Comparison of ENCODE assay signal across 8 cellular contexts in the genomic region with DNA sequence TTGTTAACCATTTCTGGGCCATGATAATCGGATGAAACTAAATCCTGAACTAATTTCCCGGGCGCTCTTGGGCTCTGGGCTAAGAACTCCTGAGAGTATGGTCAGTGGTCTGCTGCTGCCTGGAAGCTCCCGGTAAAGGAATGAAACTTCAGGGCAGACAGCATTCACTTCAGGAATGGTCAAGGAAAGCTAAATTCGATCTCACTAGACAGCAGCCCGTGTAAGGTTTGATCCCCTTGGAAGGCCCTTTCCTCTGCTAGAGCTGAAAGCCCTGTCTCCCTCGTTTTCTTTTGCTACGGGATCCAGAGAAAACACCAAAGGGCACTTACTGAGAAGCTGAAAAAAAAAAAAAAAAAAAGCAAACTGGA. TPM values are rescaled to one million over a fixed set of nuclear protein-coding genes. Genes with fewer than 3 reads are reported as not detected.
DNase-seq lines count a peak whose midpoint lies in the region; ATAC-seq, FAIRE-seq and TF ChIP-seq lines count a peak whose summit lies in the region.

No MANE protein-coding gene starts in this region.

- H3K9ac ChIP-seq in GM12878 (ENCODE audit: control insufficient read depth, insufficient read depth, low read length): peak overlapping the region; percentile 81

- 33% methylated on average over 6 of the region's 8 CpGs for WGBS in GM12878 (ENCODE audit: insufficient coverage, insufficient replicate concordance, low lambda C conversion rate, missing lambda C conversion rate)
- 22 to 28% methylated on average over 8 of the region's 8 CpGs for WGBS in lower leg skin, 2 donors
- 21 to 24% methylated on average over 8 of the region's 8 CpGs for WGBS in tibial nerve, 2 donors

- CTCF ChIA-PET in activated naive CD4-positive, alpha-beta T cell treated with anti-CD3 and anti-CD28 coated beads for 36 hours (lab: Charles Lee): interaction anchor here (0.7 to 2.2 kb wide), 3 partner anchors 9 to 311 kb away, joined by 3 to 7 read pairs (median 6); no protein-coding TSS in a partner anchor
- CTCF ChIA-PET in GM12878 (lab: Yijun Ruan, JAX): interaction anchor here (1.2 to 2.6 kb wide), 9 partner anchors 8 to 461 kb away, joined by 4 to 14 read pairs (median 7); a partner anchor contains a TSS

- H3K4me3 Mint-ChIP-seq in activated naive CD4-positive, alpha-beta T cell treated with anti-CD3 and anti-CD28 coated beads for 36 hours: peak overlapping the region; percentile 93

- H4K20me1 ChIP-seq in GM12878 (ENCODE audit: control insufficient read depth, insufficient read depth): no peaks in the 10 kb centered on the region

- H3K4me1 ChIP-seq in GM12878 (ENCODE audit: control insufficient read depth, insufficient read depth, low read length): peaks cover 27% of the 10 kb centered on the region
- H3K4me1 ChIP-seq in tibial nerve: peaks cover 0 to 39% (median 8%) of the 10 kb centered on the region in 4 donors

- H3K9me3 ChIP-seq in GM12878 (replicated peaks; ENCODE audit: control insufficient read depth, insufficient read depth, low read length) (no peaks in the 10 kb centered on the region), tibial nerve (no peaks in the 10 kb centered on the region)

- ATAC-seq in GM12878: no peak

- H3K27me3 Mint-ChIP-seq in activated naive CD4-positive, alpha-beta T cell treated with anti-CD3 and anti-CD28 coated beads for 36 hours (ENCODE audit: low read depth): no peaks in the 10 kb centered on the region

- DNase-seq in activated naive CD4-positive, alpha-beta T cell treated with anti-CD3 and anti-CD28 coated beads for 36 hours: no peak
- DNase-seq in activated naive CD4-positive, alpha-beta T cell treated with Interleukin-2 at 50 U/mL for 16 hours: no peak
- DNase-seq in GM12878 (ENCODE audit: low read depth, low spot score): no peak
- no peak for DNase-seq in lower leg skin (ENCODE audit: low spot score in 2 of 2)
- no peak for DNase-seq in tibial nerve (ENCODE audit: low spot score in 2 of 2)
- no peak for DNase-seq in NCI-H1048 (lab: John Stamatoyannopoulos, UW)
- no peak for DNase-seq in activated CD8-positive, alpha-beta memory T cell treated with anti-CD3 and anti-CD28 coated beads, Interleukin-2, amount 50 U/mL, for 48 hours
- DNase-seq in stimulated activated CD4-positive, alpha-beta T cell treated with anti-CD3 and anti-CD28 coated beads, Interleukin-2, amount 100 ng/mL, for 24 hours: no peak

- H3K36me3 ChIP-seq in GM12878 (ENCODE audit: control insufficient read depth in 2 of 2, insufficient read depth in 2 of 2, low read length in 1 of 2) (peaks cover 0 to 4% of the 10 kb centered on the region in 2 experiments; a peak in 2 of 4 replicates), tibial nerve (peaks cover 0 to 21% (median 5%) of the 10 kb centered on the region in 3 donors)

- peaks cover 17% of the 10 kb centered on the region for H3K79me2 ChIP-seq in GM12878 (ENCODE audit: control insufficient read depth, insufficient read depth, low read length)

- no peaks in the 10 kb centered on the region for H3K9me3 Mint-ChIP-seq in activated naive CD4-positive, alpha-beta T cell treated with anti-CD3 and anti-CD28 coated beads for 36 hours

- intact Hi-C loops in activated naive CD4-positive, alpha-beta T cell treated with anti-CD3 and anti-CD28 coated beads for 36 hours (cut with micrococcal nuclease): loop anchor here (1.0 to 2.0 kb wide), 10 partner anchors 26 to 560 kb away; a partner anchor contains a TSS
- intact Hi-C loops in GM12878 (cut with micrococcal nuclease; ENCODE audit: unreplicated experiment) (loop anchor here (1.0 kb wide), 1 partner anchor 51 kb away; no protein-coding TSS in a partner anchor), lower leg skin (cut with DNase I; ENCODE audit: low total_unique reads) (no loop called here)

- TF ChIP-seq RAD21 in GM12878 (IDR thresholded peaks at IDR 0.05; ENCODE audit: insufficient read depth, low read depth, low read length): no peak

- SMC1A ChIA-PET in GM12878 (lab: Charles Lee; ENCODE audit: uncharacterized antibody, unreplicated experiment): interaction anchor here (0.7 to 2.8 kb wide), 8 partner anchors 9 to 318 kb away, joined by 3 to 12 read pairs (median 5); a partner anchor contains a TSS

- RAD21 ChIA-PET in GM12878 (lab: Charles Lee; ENCODE audit: unreplicated experiment): interaction anchor here (0.6 to 3.0 kb wide), 7 partner anchors 8 to 287 kb away, joined by 3 to 13 read pairs (median 6); a partner anchor contains a TSS

- peak overlapping the region; percentile 79 for H3K4me2 ChIP-seq in GM12878 (ENCODE audit: control insufficient read depth, insufficient read depth)

- TF ChIP-seq CTCF in GM12878 (IDR thresholded peaks at IDR 0.05 in 2 of 3, conservative IDR thresholded peaks at IDR 0.05 in 1 of 3; ENCODE audit: control insufficient read depth in 2 of 3, extremely low read depth in 1 of 3, insufficient read depth in 1 of 3, low read depth in 3 of 3, low read length in 3 of 3): no peak
- no peak for TF ChIP-seq CTCF in lower leg skin (IDR thresholded peaks at IDR 0.05)
- no peak for TF ChIP-seq CTCF in tibial nerve (IDR thresholded peaks at IDR 0.05)

- H3K4me1 Mint-ChIP-seq in activated naive CD4-positive, alpha-beta T cell treated with anti-CD3 and anti-CD28 coated beads for 36 hours (ENCODE audit: low read depth): peaks cover 53% of the 10 kb centered on the region

- BruUV-seq in GM12878 (replicated peaks; lab: Mats Ljungman, UMichigan): no TSS peak

- H3K27ac ChIP-seq in GM12878 (ENCODE audit: control insufficient read depth, insufficient read depth) (peak overlapping the region; percentile 89), tibial nerve (peak overlapping the region; percentile 82 to 94 (median 89))

- in situ Hi-C loops in GM12878 (cut with MboI): no loop called here

- FAIRE-seq in GM12878 (lab: Jason Lieb, UNC): no peak

- no peak for TF ChIP-seq POLR2A in GM12878 (IDR thresholded peaks at IDR 0.05; ENCODE audit: low read depth, low read length)
- no peak for TF ChIP-seq POLR2A in lower leg skin (IDR thresholded peaks at IDR 0.05)
- no peak for TF ChIP-seq POLR2A in tibial nerve (IDR thresholded peaks at IDR 0.05)

- H3K36me3 Mint-ChIP-seq in activated naive CD4-positive, alpha-beta T cell treated with anti-CD3 and anti-CD28 coated beads for 36 hours (ENCODE audit: low read depth): peaks cover 5% of the 10 kb centered on the region

- H3K27me3 ChIP-seq in GM12878 (replicated peaks in 1 of 2; ENCODE audit: control insufficient read depth in 2 of 2, insufficient read depth in 2 of 2, low read length in 1 of 2): no peaks in the 10 kb centered on the region
- no peaks in the 10 kb centered on the region for H3K27me3 ChIP-seq in tibial nerve

- peak overlapping the region; percentile 96 for H3K27ac Mint-ChIP-seq in activated naive CD4-positive, alpha-beta T cell treated with anti-CD3 and anti-CD28 coated beads for 36 hours

- peak overlapping the region; percentile 99; the same call in 1 of the 2 replicates for H2AFZ ChIP-seq in GM12878 (ENCODE audit: control insufficient read depth, low read depth, low read length)

- H3K4me3 ChIP-seq in GM12878 (peak overlapping the region; percentile 86), lower leg skin (ENCODE audit: low read depth, poor library complexity, severe bottlenecking) (peak overlapping the region; percentile 61), tibial nerve (peak overlapping the region; percentile 77 to 94 (median 88))

- TF ChIP-seq EP300 in GM12878 (IDR thresholded peaks at IDR 0.05; ENCODE audit: borderline replicate concordance in 1 of 2, control insufficient read depth in 1 of 2, low read depth in 2 of 2, low read length in 2 of 2) (no peak), tibial nerve (IDR thresholded peaks at IDR 0.05) (no peak)

- POLR2A ChIA-PET in GM12878 (lab: Charles Lee): interaction anchor here (0.7 to 2.2 kb wide), 9 partner anchors 27 to 192 kb away, joined by 3 to 10 read pairs (median 5); a partner anchor contains a TSS

RNA-seq across cellular contexts. Expression of a gene that starts 0.7 kb away (rescaled TPM):
- 10 to 100 TPM; 36.7 to 47.9 TPM for total RNA-seq in activated naive CD4-positive, alpha-beta T cell treated with anti-CD3 and anti-CD28 coated beads for 36 hours
- total RNA-seq in GM12878 (2013; cell fraction: nucleolus; rRNA removed): 40.2 and 42.5 TPM in 2 replicates
- 28.8 and 38.5 TPM in 2 replicates for total RNA-seq in GM12878 (2014; rRNA removed)
- total RNA-seq in GM12878 (2014; rRNA removed; fragmentation: Illumina TruSeq; extraction: Trizol): 22.8 and 23.7 TPM in 2 replicates
- 28.7 and 29.3 TPM in 2 replicates for total RNA-seq in GM12878 (2021)
- polyA plus RNA-seq in GM12878 (2011; ENCODE audit: low read depth): 24.7 TPM
- 45.5 and 48.0 TPM in 2 replicates for polyA plus RNA-seq in GM12878 (2011; rRNA removed)
- 39.1 and 42.8 TPM in 2 replicates for polyA plus RNA-seq in GM12878 (2011; cell fraction: cytosol; rRNA removed)
- 15.0 and 16.0 TPM in 2 replicates for polyA plus RNA-seq in GM12878 (2011; cell fraction: nucleus; rRNA removed)
- 24.1 and 25.9 TPM in 2 replicates for polyA plus RNA-seq in GM12878 (2012)
- polyA plus RNA-seq in GM12878 (2014; fragmentation: Illumina TruSeq; extraction: Trizol): 28.1 and 29.2 TPM in 2 replicates
- 10 to 100 TPM; 28.3 to 30.3 TPM for polyA plus RNA-seq in GM12878 (2014; fragmentation: Nextera tagmentation; extraction: Ambion mirVana)
- polyA plus RNA-seq in GM12878 (2014; rRNA removed): 21.2 and 25.1 TPM in 2 replicates
- 10 to 100 TPM; 30.2 to 32.4 TPM for polyA plus RNA-seq in GM12878 (2016; fragmentation: Nextera tagmentation; extraction: Ambion mirVana)
- 31.9 and 38.9 TPM in 2 replicates for polyA minus RNA-seq in GM12878 (2011; rRNA and poly(A)+ RNA removed)
- polyA minus RNA-seq in GM12878 (2011; cell fraction: cytosol; rRNA and poly(A)+ RNA removed): 16.3 and 22.4 TPM in 2 replicates
- polyA minus RNA-seq in GM12878 (2011; cell fraction: nucleus; rRNA and poly(A)+ RNA removed): 14.0 and 21.0 TPM in 2 replicates
- total RNA-seq in lower leg skin: 10 to 100 TPM; 26.5 to 31.0 (median 27.9) TPM
- 10 to 100 TPM; 25.1 to 40.2 (median 28.2) TPM for total RNA-seq in tibial nerve

RNA-seq across cellular contexts. Expression of a gene that starts 26.8 kb away (rescaled TPM):
- total RNA-seq in activated naive CD4-positive, alpha-beta T cell treated with anti-CD3 and anti-CD28 coated beads for 36 hours: under 1 TPM in 1 of 2 experiments, not detected in 1; 0.14 TPM
- not detected in 2 replicates for total RNA-seq in GM12878 (2013; cell fraction: nucleolus; rRNA removed)
- total RNA-seq in GM12878 (2014; rRNA removed) (not detected in 2 replicates), GM12878 (2014; rRNA removed; fragmentation: Illumina TruSeq; extraction: Trizol) (not detected in 2 replicates), GM12878 (2021) (not detected in 2 replicates), lower leg skin (under 1 TPM in 3 of 4 donors, not detected in 1; 0.13 to 0.36 (median 0.22) TPM), tibial nerve (1 to 10 TPM; 2.1 to 4.3 (median 2.9) TPM)
- polyA plus RNA-seq in GM12878 (2011; ENCODE audit: low read depth): not detected
- polyA plus RNA-seq in GM12878 (2011; rRNA removed) (not detected in 2 replicates), GM12878 (2014; fragmentation: Illumina TruSeq; extraction: Trizol) (not detected in 2 replicates), GM12878 (2014; fragmentation: Nextera tagmentation; extraction: Ambion mirVana) (not detected), GM12878 (2014; rRNA removed) (not detected in 2 replicates), GM12878 (2016; fragmentation: Nextera tagmentation; extraction: Ambion mirVana) (not detected)
- 0.01 TPM in 1 of 2 replicates, not detected in the other for polyA plus RNA-seq in GM12878 (2011; cell fraction: cytosol; rRNA removed)
- not detected in 2 replicates for polyA plus RNA-seq in GM12878 (2011; cell fraction: nucleus; rRNA removed)
- polyA plus RNA-seq in GM12878 (2012): not detected in 2 replicates
- not detected in 2 replicates for polyA minus RNA-seq in GM12878 (2011; rRNA and poly(A)+ RNA removed)
- not detected in 2 replicates for polyA minus RNA-seq in GM12878 (2011; cell fraction: cytosol; rRNA and poly(A)+ RNA removed)
- polyA minus RNA-seq in GM12878 (2011; cell fraction: nucleus; rRNA and poly(A)+ RNA removed): not detected in 2 replicates

RNA-seq across cellular contexts. Expression of a gene that starts 37.5 kb away (rescaled TPM):
- total RNA-seq in activated naive CD4-positive, alpha-beta T cell treated with anti-CD3 and anti-CD28 coated beads for 36 hours: 10 to 100 TPM; 68.2 to 71.9 TPM
- 107 and 125 TPM in 2 replicates for total RNA-seq in GM12878 (2013; cell fraction: nucleolus; rRNA removed)
- total RNA-seq in GM12878 (2014; rRNA removed) (59.6 and 62.8 TPM in 2 replicates), GM12878 (2014; rRNA removed; fragmentation: Illumina TruSeq; extraction: Trizol) (55.4 and 56.6 TPM in 2 replicates), GM12878 (2021) (77.5 and 80.0 TPM in 2 replicates), lower leg skin (10 to 100 TPM; 15.1 to 28.1 (median 26.0) TPM), tibial nerve (10 to 100 TPM; 37.5 to 51.1 (median 47.4) TPM)
- 56.2 TPM for polyA plus RNA-seq in GM12878 (2011; ENCODE audit: low read depth)
- polyA plus RNA-seq in GM12878 (2011; rRNA removed) (52.7 and 65.0 TPM in 2 replicates), GM12878 (2014; fragmentation: Illumina TruSeq; extraction: Trizol) (54.1 and 57.9 TPM in 2 replicates), GM12878 (2014; fragmentation: Nextera tagmentation; extraction: Ambion mirVana) (10 to 100 TPM; 27.6 to 39.0 TPM), GM12878 (2014; rRNA removed) (55.3 and 58.6 TPM in 2 replicates), GM12878 (2016; fragmentation: Nextera tagmentation; extraction: Ambion mirVana) (10 to 100 TPM; 54.5 to 56.2 TPM)
- polyA plus RNA-seq in GM12878 (2011; cell fraction: cytosol; rRNA removed): 53.4 and 56.3 TPM in 2 replicates
- polyA plus RNA-seq in GM12878 (2011; cell fraction: nucleus; rRNA removed): 137 and 152 TPM in 2 replicates
- 58.5 and 59.1 TPM in 2 replicates for polyA plus RNA-seq in GM12878 (2012)
- 74.3 and 86.8 TPM in 2 replicates for polyA minus RNA-seq in GM12878 (2011; rRNA and poly(A)+ RNA removed)
- 20.0 and 20.2 TPM in 2 replicates for polyA minus RNA-seq in GM12878 (2011; cell fraction: cytosol; rRNA and poly(A)+ RNA removed)
- polyA minus RNA-seq in GM12878 (2011; cell fraction: nucleus; rRNA and poly(A)+ RNA removed): 44.1 and 51.7 TPM in 2 replicates

RNA-seq across cellular contexts. Expression of a gene that starts 46.5 kb away (rescaled TPM):
- not detected for total RNA-seq in activated naive CD4-positive, alpha-beta T cell treated with anti-CD3 and anti-CD28 coated beads for 36 hours
- not detected in 2 replicates for total RNA-seq in GM12878 (2013; cell fraction: nucleolus; rRNA removed)
- not detected in 2 replicates for total RNA-seq in GM12878 (2014; rRNA removed)
- not detected in 2 replicates for total RNA-seq in GM12878 (2014; rRNA removed; fragmentation: Illumina TruSeq; extraction: Trizol)
- total RNA-seq in GM12878 (2021): not detected in 2 replicates
- polyA plus RNA-seq in GM12878 (2011; ENCODE audit: low read depth): not detected
- polyA plus RNA-seq in GM12878 (2011; rRNA removed): not detected in 2 replicates
- polyA plus RNA-seq in GM12878 (2011; cell fraction: cytosol; rRNA removed): not detected in 2 replicates
- polyA plus RNA-seq in GM12878 (2011; cell fraction: nucleus; rRNA removed): not detected in 2 replicates
- polyA plus RNA-seq in GM12878 (2012): 0.14 TPM in 1 of 2 replicates, not detected in the other
- not detected in 2 replicates for polyA plus RNA-seq in GM12878 (2014; fragmentation: Illumina TruSeq; extraction: Trizol)
- polyA plus RNA-seq in GM12878 (2014; fragmentation: Nextera tagmentation; extraction: Ambion mirVana): under 1 TPM in 1 of 2 experiments, not detected in 1; 0.04 TPM
- polyA plus RNA-seq in GM12878 (2014; rRNA removed): not detected in 2 replicates
- under 1 TPM in 1 of 2 experiments, not detected in 1; 0.12 TPM for polyA plus RNA-seq in GM12878 (2016; fragmentation: Nextera tagmentation; extraction: Ambion mirVana)
- polyA minus RNA-seq in GM12878 (2011; rRNA and poly(A)+ RNA removed): not detected in 2 replicates
- not detected in 2 replicates for polyA minus RNA-seq in GM12878 (2011; cell fraction: cytosol; rRNA and poly(A)+ RNA removed)
- polyA minus RNA-seq in GM12878 (2011; cell fraction: nucleus; rRNA and poly(A)+ RNA removed): not detected in 2 replicates
- not detected for total RNA-seq in lower leg skin
- total RNA-seq in tibial nerve: not detected

RNA-seq across cellular contexts. Expression of a gene that starts 50.8 kb away (rescaled TPM):
- total RNA-seq in activated naive CD4-positive, alpha-beta T cell treated with anti-CD3 and anti-CD28 coated beads for 36 hours: 10 to 100 TPM; 41.4 to 47.8 TPM
- 79.4 and 95.8 TPM in 2 replicates for total RNA-seq in GM12878 (2013; cell fraction: nucleolus; rRNA removed)
- total RNA-seq in GM12878 (2014; rRNA removed) (30.0 and 35.9 TPM in 2 replicates), GM12878 (2014; rRNA removed; fragmentation: Illumina TruSeq; extraction: Trizol) (36.1 and 41.1 TPM in 2 replicates), GM12878 (2021) (28.2 and 29.4 TPM in 2 replicates), lower leg skin (10 to 100 TPM; 14.3 to 19.4 (median 17.3) TPM), tibial nerve (10 to 100 TPM; 14.7 to 40.0 (median 21.1) TPM)
- polyA plus RNA-seq in GM12878 (2011; ENCODE audit: low read depth): 5.3 TPM
- polyA plus RNA-seq in GM12878 (2011; rRNA removed) (52.4 and 54.4 TPM in 2 replicates), GM12878 (2014; fragmentation: Illumina TruSeq; extraction: Trizol) (34.8 and 39.8 TPM in 2 replicates), GM12878 (2014; fragmentation: Nextera tagmentation; extraction: Ambion mirVana) (10 to 100 TPM in 1 of 2 experiments, 1 to 10 TPM in 1; 8.1 to 12.5 TPM), GM12878 (2014; rRNA removed) (17.3 and 21.2 TPM in 2 replicates), GM12878 (2016; fragmentation: Nextera tagmentation; extraction: Ambion mirVana) (10 to 100 TPM; 21.4 to 23.9 TPM)
- 20.8 and 25.5 TPM in 2 replicates for polyA plus RNA-seq in GM12878 (2011; cell fraction: cytosol; rRNA removed)
- polyA plus RNA-seq in GM12878 (2011; cell fraction: nucleus; rRNA removed): 17.9 and 23.1 TPM in 2 replicates
- polyA plus RNA-seq in GM12878 (2012): 9.5 and 9.9 TPM in 2 replicates
- 48.7 and 65.6 TPM in 2 replicates for polyA minus RNA-seq in GM12878 (2011; rRNA and poly(A)+ RNA removed)
- 14.8 and 20.3 TPM in 2 replicates for polyA minus RNA-seq in GM12878 (2011; cell fraction: cytosol; rRNA and poly(A)+ RNA removed)
- 26.7 and 42.0 TPM in 2 replicates for polyA minus RNA-seq in GM12878 (2011; cell fraction: nucleus; rRNA and poly(A)+ RNA removed)
